ENCODE assay signal across 8 cellular contexts in genomic region chr9:129568560-129569505, GRCh38. TPM values are rescaled to one million over a fixed set of nuclear protein-coding genes. Genes with fewer than 3 reads are reported as not detected.
DNase-seq lines count a peak whose midpoint lies in the region; ATAC-seq and TF ChIP-seq lines count a peak whose summit lies in the region.

No MANE protein-coding gene starts in this region.

- BruUV-seq in A673 (replicated peaks; lab: Mats Ljungman, UMichigan) = no TSS peak

- H3K4me3 Mint-ChIP-seq in activated naive CD8-positive, alpha-beta T cell treated with anti-CD3 and anti-CD28 coated beads, Interleukin-2, amount 50 U/mL, for 24 hours = peak overlapping the region; percentile 70

- no peak for TF ChIP-seq CTCF in A673 (conservative IDR thresholded peaks at IDR 0.05; ENCODE audit: low read depth, low read length)

- H3K36me3 ChIP-seq in A673 (ENCODE audit: insufficient read depth, low read length, poor library complexity, severe bottlenecking) (no peaks in the 10 kb centered on the region), rectal smooth muscle tissue (ENCODE audit: control insufficient read depth, insufficient read depth, low read length) (no peaks in the 10 kb centered on the region)

- H3K4me3 ChIP-seq in A673 (ENCODE audit: low read depth, low read length, poor library complexity, severe bottlenecking) = peak overlapping the region; percentile 57
- H3K4me3 ChIP-seq in rectal smooth muscle tissue (ENCODE audit: low read length) = peak overlapping the region; percentile 54

- H3K9ac ChIP-seq in rectal smooth muscle tissue (ENCODE audit: low read length) = no peak overlapping the region

- H3K4me1 ChIP-seq in A673 (ENCODE audit: insufficient read depth, low read length, poor library complexity, severe bottlenecking) (peaks cover 35% of the 10 kb centered on the region), rectal smooth muscle tissue (ENCODE audit: control insufficient read depth, insufficient read depth, low read length) (peaks cover 7% of the 10 kb centered on the region)

- CTCF ChIA-PET in A673 (lab: Charles Lee) = interaction anchor here (0.6 kb wide), 1 partner anchor 28 kb away, joined by 3 read pairs; no protein-coding TSS in a partner anchor

- H3K27me3 ChIP-seq in A673 (replicated peaks; ENCODE audit: insufficient read depth, low read depth, low read length, poor library complexity) (no peaks in the 10 kb centered on the region), rectal smooth muscle tissue (ENCODE audit: control insufficient read depth, insufficient read depth, low read length) (peaks cover 3% of the 10 kb centered on the region)

- POLR2A ChIA-PET in A673 (lab: Charles Lee; ENCODE audit: low non-redundant PET) = interaction anchor here (0.6 kb wide), 1 partner anchor 41 kb away, joined by 13 read pairs; no protein-coding TSS in a partner anchor

- peaks cover 36% of the 10 kb centered on the region for H3K27me3 Mint-ChIP-seq in activated naive CD8-positive, alpha-beta T cell treated with anti-CD3 and anti-CD28 coated beads, Interleukin-2, amount 50 U/mL, for 24 hours

- DNase-seq in A673 (ENCODE audit: low spot score) (peak; percentile 51), HT-29 (ENCODE audit: low spot score) (peak; percentile 36), hepatic stellate cell (ENCODE audit: low spot score) (peak; percentile 50)
- DNase-seq in activated naive CD8-positive, alpha-beta T cell treated with anti-CD3 and anti-CD28 coated beads, Interleukin-2, amount 50 U/mL, for 24 hours = peak; percentile 22

- H3K27ac Mint-ChIP-seq in activated naive CD8-positive, alpha-beta T cell treated with anti-CD3 and anti-CD28 coated beads, Interleukin-2, amount 50 U/mL, for 24 hours = no peak overlapping the region

- intact Hi-C loops in A673 (cut with micrococcal nuclease; ENCODE audit: unreplicated experiment) = no loop called here

- no peaks in the 10 kb centered on the region for H3K36me3 Mint-ChIP-seq in activated naive CD8-positive, alpha-beta T cell treated with anti-CD3 and anti-CD28 coated beads, Interleukin-2, amount 50 U/mL, for 24 hours (ENCODE audit: low read depth)

- H3K4me1 Mint-ChIP-seq in activated naive CD8-positive, alpha-beta T cell treated with anti-CD3 and anti-CD28 coated beads, Interleukin-2, amount 50 U/mL, for 24 hours = peaks cover 24% of the 10 kb centered on the region

- ATAC-seq in activated naive CD8-positive, alpha-beta T cell treated with anti-CD3 and anti-CD28 coated beads, Interleukin-2, amount 50 U/mL, for 24 hours = no peak
- ATAC-seq in HG03520 (IDR thresholded peaks at IDR 0.05; ENCODE audit: unreplicated experiment) = no peak
- ATAC-seq in HG02981 (IDR thresholded peaks at IDR 0.05; ENCODE audit: unreplicated experiment) = no peak
- no peak for ATAC-seq in HG02571 (IDR thresholded peaks at IDR 0.05; ENCODE audit: unreplicated experiment)

- H3K9me3 ChIP-seq in A673 (ENCODE audit: low read depth, low read length, poor library complexity, severe bottlenecking) = no peaks in the 10 kb centered on the region

- H3K9me3 Mint-ChIP-seq in activated naive CD8-positive, alpha-beta T cell treated with anti-CD3 and anti-CD28 coated beads, Interleukin-2, amount 50 U/mL, for 24 hours = peaks cover 3% of the 10 kb centered on the region

- peak overlapping the region; percentile 50 for H3K27ac ChIP-seq in A673 (ENCODE audit: low read depth, low read length, poor library complexity, severe bottlenecking)
- H3K27ac ChIP-seq in rectal smooth muscle tissue (ENCODE audit: low read depth, low read length) = peak overlapping the region; percentile 70

RNA-seq across cellular contexts. Expression of gene C9orf50, which starts 52.1 kb away (rescaled TPM):
- 0.28 TPM in 1 of 2 replicates, not detected in the other for total RNA-seq in A673 (2021)
- not detected in 2 replicates for total RNA-seq in HT-29 (2014; rRNA removed; shearing (Covaris generic))

RNA-seq across cellular contexts. Expression of gene NTMT1, which starts 57.1 kb away (rescaled TPM):
- 82.8 and 87.1 TPM in 2 replicates for total RNA-seq in A673 (2021)
- 68.7 and 83.8 TPM in 2 replicates for total RNA-seq in HT-29 (2014; rRNA removed; shearing (Covaris generic))
